1 cellular context compared by ENCODE assay signal in genomic region chr6:47477497-47478232, GRCh38.
TF ChIP-seq lines count a peak whose summit lies in the region.

A gene with protein sequence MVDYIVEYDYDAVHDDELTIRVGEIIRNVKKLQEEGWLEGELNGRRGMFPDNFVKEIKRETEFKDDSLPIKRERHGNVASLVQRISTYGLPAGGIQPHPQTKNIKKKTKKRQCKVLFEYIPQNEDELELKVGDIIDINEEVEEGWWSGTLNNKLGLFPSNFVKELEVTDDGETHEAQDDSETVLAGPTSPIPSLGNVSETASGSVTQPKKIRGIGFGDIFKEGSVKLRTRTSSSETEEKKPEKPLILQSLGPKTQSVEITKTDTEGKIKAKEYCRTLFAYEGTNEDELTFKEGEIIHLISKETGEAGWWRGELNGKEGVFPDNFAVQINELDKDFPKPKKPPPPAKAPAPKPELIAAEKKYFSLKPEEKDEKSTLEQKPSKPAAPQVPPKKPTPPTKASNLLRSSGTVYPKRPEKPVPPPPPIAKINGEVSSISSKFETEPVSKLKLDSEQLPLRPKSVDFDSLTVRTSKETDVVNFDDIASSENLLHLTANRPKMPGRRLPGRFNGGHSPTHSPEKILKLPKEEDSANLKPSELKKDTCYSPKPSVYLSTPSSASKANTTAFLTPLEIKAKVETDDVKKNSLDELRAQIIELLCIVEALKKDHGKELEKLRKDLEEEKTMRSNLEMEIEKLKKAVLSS (plus strand): TSS chr6:47477789. CDS start chr6:47478245, 456 bp downstream.

TF ChIP-seq in HEK293, 187 proteins besides CTCF, POLR2A, EP300 and RAD21 (continued from another document and continues in another):
- TF ChIP-seq, protein P1, sequence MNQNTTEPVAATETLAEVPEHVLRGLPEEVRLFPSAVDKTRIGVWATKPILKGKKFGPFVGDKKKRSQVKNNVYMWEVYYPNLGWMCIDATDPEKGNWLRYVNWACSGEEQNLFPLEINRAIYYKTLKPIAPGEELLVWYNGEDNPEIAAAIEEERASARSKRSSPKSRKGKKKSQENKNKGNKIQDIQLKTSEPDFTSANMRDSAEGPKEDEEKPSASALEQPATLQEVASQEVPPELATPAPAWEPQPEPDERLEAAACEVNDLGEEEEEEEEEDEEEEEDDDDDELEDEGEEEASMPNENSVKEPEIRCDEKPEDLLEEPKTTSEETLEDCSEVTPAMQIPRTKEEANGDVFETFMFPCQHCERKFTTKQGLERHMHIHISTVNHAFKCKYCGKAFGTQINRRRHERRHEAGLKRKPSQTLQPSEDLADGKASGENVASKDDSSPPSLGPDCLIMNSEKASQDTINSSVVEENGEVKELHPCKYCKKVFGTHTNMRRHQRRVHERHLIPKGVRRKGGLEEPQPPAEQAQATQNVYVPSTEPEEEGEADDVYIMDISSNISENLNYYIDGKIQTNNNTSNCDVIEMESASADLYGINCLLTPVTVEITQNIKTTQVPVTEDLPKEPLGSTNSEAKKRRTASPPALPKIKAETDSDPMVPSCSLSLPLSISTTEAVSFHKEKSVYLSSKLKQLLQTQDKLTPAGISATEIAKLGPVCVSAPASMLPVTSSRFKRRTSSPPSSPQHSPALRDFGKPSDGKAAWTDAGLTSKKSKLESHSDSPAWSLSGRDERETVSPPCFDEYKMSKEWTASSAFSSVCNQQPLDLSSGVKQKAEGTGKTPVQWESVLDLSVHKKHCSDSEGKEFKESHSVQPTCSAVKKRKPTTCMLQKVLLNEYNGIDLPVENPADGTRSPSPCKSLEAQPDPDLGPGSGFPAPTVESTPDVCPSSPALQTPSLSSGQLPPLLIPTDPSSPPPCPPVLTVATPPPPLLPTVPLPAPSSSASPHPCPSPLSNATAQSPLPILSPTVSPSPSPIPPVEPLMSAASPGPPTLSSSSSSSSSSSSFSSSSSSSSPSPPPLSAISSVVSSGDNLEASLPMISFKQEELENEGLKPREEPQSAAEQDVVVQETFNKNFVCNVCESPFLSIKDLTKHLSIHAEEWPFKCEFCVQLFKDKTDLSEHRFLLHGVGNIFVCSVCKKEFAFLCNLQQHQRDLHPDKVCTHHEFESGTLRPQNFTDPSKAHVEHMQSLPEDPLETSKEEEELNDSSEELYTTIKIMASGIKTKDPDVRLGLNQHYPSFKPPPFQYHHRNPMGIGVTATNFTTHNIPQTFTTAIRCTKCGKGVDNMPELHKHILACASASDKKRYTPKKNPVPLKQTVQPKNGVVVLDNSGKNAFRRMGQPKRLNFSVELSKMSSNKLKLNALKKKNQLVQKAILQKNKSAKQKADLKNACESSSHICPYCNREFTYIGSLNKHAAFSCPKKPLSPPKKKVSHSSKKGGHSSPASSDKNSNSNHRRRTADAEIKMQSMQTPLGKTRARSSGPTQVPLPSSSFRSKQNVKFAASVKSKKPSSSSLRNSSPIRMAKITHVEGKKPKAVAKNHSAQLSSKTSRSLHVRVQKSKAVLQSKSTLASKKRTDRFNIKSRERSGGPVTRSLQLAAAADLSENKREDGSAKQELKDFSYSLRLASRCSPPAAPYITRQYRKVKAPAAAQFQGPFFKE (tag by site-specific recombination; IDR thresholded peaks at IDR 0.05; ENCODE audit: borderline replicate concordance), result no peak
- TF ChIP-seq ZNF785 (tag by site-specific recombination; IDR thresholded peaks at IDR 0.05) (no peak), YY1 (tag by site-specific recombination; IDR thresholded peaks at IDR 0.05) (0 out of 2 replicates have a peak, but pooled peaks have one; percentile 45), HOXC10 (CRISPR knock-in tag; IDR thresholded peaks at IDR 0.05) (no peak), ZNF266 (tag by site-specific recombination; IDR thresholded peaks at IDR 0.05; ENCODE audit: low read depth) (no peak), ZNF174 (tag by site-specific recombination; IDR thresholded peaks at IDR 0.05) (no peak), ZNF677 (tag by site-specific recombination; IDR thresholded peaks at IDR 0.05) (no peak), ZNF221 (tag by site-specific recombination; IDR thresholded peaks at IDR 0.05; ENCODE audit: borderline replicate concordance) (no peak), ZNF777 (tag by site-specific recombination; IDR thresholded peaks at IDR 0.05; ENCODE audit: borderline replicate concordance) (no peak), ZNF433 (tag by site-specific recombination; IDR thresholded peaks at IDR 0.05; ENCODE audit: low read depth) (no peak), ZNF341 (tag by site-specific recombination; IDR thresholded peaks at IDR 0.05; ENCODE audit: low read depth) (peak; percentile 49; the same call in 1 of the 2 replicates), ZNF664 (tag by site-specific recombination; IDR thresholded peaks at IDR 0.05) (no peak), ZNF530 (tag by site-specific recombination; IDR thresholded peaks at IDR 0.05; ENCODE audit: low read depth) (no peak), TRIM28 (IDR thresholded peaks at IDR 0.05; ENCODE audit: borderline replicate concordance, low read length) (no peak), ZNF558 (tag by site-specific recombination; IDR thresholded peaks at IDR 0.05) (no peak), ZNF391 (tag by site-specific recombination; IDR thresholded peaks at IDR 0.05; ENCODE audit: borderline replicate concordance, low read depth) (no peak), MEIS1 (CRISPR knock-in tag; IDR thresholded peaks at IDR 0.05; ENCODE audit: borderline replicate concordance) (no peak), ZSCAN30 (tag by site-specific recombination; IDR thresholded peaks at IDR 0.05) (peak; percentile 65), ZNF624 (tag by site-specific recombination; IDR thresholded peaks at IDR 0.05) (no peak), ZNF239 (tag by site-specific recombination; IDR thresholded peaks at IDR 0.05) (no peak), HOXD13 (CRISPR knock-in tag; IDR thresholded peaks at IDR 0.05; ENCODE audit: borderline replicate concordance) (peak; percentile 15; the same call in 1 of the 2 replicates), ZNF658 (tag by site-specific recombination; IDR thresholded peaks at IDR 0.05) (no peak), ZNF837 (tag by site-specific recombination; IDR thresholded peaks at IDR 0.05) (no peak), YY2 (tag by site-specific recombination; IDR thresholded peaks at IDR 0.05) (no peak), ZNF518A (tag by site-specific recombination; conservative IDR thresholded peaks at IDR 0.05; ENCODE audit: low read depth) (no peak), ZNF202 (tag by site-specific recombination; IDR thresholded peaks at IDR 0.05; ENCODE audit: borderline replicate concordance) (no peak), KLF8 (tag by site-specific recombination; IDR thresholded peaks at IDR 0.05) (peak; percentile 98), ZBTB1 (tag by site-specific recombination; IDR thresholded peaks at IDR 0.05) (no peak), BCL11B (tag by site-specific recombination; IDR thresholded peaks at IDR 0.05; ENCODE audit: low read depth) (no peak), GFI1B (tag by site-specific recombination; IDR thresholded peaks at IDR 0.05) (no peak), ZNF560 (tag by site-specific recombination; IDR thresholded peaks at IDR 0.05; ENCODE audit: borderline replicate concordance) (no peak), ZNF768 (tag by site-specific recombination; IDR thresholded peaks at IDR 0.05) (no peak), ZNF544 (tag by site-specific recombination; IDR thresholded peaks at IDR 0.05) (no peak), KLF10 (tag by site-specific recombination; IDR thresholded peaks at IDR 0.05) (0 out of 2 replicates have a peak, but pooled peaks have one; percentile 28), ZNF292 (tag by site-specific recombination; IDR thresholded peaks at IDR 0.05; ENCODE audit: borderline replicate concordance, low read depth) (no peak), ZNF76 (tag by site-specific recombination; IDR thresholded peaks at IDR 0.05; ENCODE audit: borderline replicate concordance, low read depth) (peak; percentile 72; the same call in 1 of the 2 replicates), ZNF549 (tag by site-specific recombination; IDR thresholded peaks at IDR 0.05) (no peak), ZSCAN16 (tag by site-specific recombination; IDR thresholded peaks at IDR 0.05) (0 out of 2 replicates have a peak, but pooled peaks have one; percentile 7), ZNF16 (tag by site-specific recombination; IDR thresholded peaks at IDR 0.05; ENCODE audit: low read depth) (no peak), ZBTB21 (tag by site-specific recombination; IDR thresholded peaks at IDR 0.05) (peak; percentile 91)
- TF ChIP-seq, protein P2, sequence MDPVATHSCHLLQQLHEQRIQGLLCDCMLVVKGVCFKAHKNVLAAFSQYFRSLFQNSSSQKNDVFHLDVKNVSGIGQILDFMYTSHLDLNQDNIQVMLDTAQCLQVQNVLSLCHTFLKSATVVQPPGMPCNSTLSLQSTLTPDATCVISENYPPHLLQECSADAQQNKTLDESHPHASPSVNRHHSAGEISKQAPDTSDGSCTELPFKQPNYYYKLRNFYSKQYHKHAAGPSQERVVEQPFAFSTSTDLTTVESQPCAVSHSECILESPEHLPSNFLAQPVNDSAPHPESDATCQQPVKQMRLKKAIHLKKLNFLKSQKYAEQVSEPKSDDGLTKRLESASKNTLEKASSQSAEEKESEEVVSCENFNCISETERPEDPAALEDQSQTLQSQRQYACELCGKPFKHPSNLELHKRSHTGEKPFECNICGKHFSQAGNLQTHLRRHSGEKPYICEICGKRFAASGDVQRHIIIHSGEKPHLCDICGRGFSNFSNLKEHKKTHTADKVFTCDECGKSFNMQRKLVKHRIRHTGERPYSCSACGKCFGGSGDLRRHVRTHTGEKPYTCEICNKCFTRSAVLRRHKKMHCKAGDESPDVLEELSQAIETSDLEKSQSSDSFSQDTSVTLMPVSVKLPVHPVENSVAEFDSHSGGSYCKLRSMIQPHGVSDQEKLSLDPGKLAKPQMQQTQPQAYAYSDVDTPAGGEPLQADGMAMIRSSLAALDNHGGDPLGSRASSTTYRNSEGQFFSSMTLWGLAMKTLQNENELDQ (tag by site-specific recombination; IDR thresholded peaks at IDR 0.05; ENCODE audit: low read depth), result no peak
- TF ChIP-seq, protein P3, sequence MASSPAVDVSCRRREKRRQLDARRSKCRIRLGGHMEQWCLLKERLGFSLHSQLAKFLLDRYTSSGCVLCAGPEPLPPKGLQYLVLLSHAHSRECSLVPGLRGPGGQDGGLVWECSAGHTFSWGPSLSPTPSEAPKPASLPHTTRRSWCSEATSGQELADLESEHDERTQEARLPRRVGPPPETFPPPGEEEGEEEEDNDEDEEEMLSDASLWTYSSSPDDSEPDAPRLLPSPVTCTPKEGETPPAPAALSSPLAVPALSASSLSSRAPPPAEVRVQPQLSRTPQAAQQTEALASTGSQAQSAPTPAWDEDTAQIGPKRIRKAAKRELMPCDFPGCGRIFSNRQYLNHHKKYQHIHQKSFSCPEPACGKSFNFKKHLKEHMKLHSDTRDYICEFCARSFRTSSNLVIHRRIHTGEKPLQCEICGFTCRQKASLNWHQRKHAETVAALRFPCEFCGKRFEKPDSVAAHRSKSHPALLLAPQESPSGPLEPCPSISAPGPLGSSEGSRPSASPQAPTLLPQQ (tag by site-specific recombination; IDR thresholded peaks at IDR 0.05), result peak; percentile 95
- TF ChIP-seq, protein P4, sequence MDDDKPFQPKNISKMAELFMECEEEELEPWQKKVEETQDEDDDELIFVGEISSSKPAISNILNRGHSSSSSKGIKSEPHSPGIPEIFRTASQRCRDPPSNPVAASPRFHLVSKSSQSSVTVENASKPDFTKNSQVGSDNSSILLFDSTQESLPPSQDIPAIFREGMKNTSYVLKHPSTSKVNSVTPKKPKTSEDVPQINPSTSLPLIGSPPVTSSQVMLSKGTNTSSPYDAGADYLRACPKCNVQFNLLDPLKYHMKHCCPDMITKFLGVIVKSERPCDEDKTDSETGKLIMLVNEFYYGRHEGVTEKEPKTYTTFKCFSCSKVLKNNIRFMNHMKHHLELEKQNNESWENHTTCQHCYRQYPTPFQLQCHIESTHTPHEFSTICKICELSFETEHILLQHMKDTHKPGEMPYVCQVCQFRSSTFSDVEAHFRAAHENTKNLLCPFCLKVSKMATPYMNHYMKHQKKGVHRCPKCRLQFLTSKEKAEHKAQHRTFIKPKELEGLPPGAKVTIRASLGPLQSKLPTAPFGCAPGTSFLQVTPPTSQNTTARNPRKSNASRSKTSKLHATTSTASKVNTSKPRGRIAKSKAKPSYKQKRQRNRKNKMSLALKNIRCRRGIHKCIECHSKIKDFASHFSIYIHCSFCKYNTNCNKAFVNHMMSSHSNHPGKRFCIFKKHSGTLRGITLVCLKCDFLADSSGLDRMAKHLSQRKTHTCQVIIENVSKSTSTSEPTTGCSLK (tag by site-specific recombination; IDR thresholded peaks at IDR 0.05), result no peak
- TF ChIP-seq, protein P5, sequence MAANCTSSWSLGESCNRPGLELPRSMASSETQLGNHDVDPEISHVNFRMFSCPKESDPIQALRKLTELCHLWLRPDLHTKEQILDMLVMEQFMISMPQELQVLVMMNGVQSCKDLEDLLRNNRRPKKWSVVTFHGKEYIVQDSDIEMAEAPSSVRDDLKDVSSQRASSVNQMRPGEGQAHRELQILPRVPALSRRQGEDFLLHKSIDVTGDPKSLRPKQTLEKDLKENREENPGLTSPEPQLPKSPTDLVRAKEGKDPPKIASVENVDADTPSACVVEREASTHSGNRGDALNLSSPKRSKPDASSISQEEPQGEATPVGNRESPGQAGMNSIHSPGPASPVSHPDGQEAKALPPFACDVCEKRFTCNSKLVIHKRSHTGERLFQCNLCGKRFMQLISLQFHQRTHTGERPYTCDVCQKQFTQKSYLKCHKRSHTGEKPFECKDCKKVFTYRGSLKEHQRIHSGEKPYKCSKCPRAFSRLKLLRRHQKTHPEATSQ (tag by site-specific recombination; IDR thresholded peaks at IDR 0.05), result no peak
